In genomic region chr16:26161461-26162180, GRCh38 we compare ENCODE assay signal across 23 cellular contexts.
"Had no signal": no experiment of that assay in that cellular context is flagged by ENCODE, and none has a peak within 500 bp of the region (broad histone marks: within the 10 kb centered on the region; RNA-seq: fewer than 3 reads in every experiment).

No MANE protein-coding gene starts in this region.

- H3K36me3 ChIP-seq: neutrophil, pancreas, prostate gland, right lobe of liver, sigmoid colon, stomach, thoracic aorta, thyroid gland, tibial nerve, upper lobe of left lung, vagina had no signal

- FAIRE-seq: pancreas, small intestine, urothelium cell line had no signal

- H3K27me3 ChIP-seq: neutrophil, right lobe of liver, sigmoid colon, stomach, thyroid gland, tibial nerve, upper lobe of left lung, vagina had no signal

- H3K9me3 ChIP-seq: neutrophil, pancreas, prostate gland, right lobe of liver, sigmoid colon, stomach, thoracic aorta, thyroid gland, tibial nerve, upper lobe of left lung, vagina had no signal

- H3K4me3 ChIP-seq: pancreas, prostate gland, right lobe of liver, sigmoid colon, stomach, thoracic aorta, thyroid gland, tibial nerve, upper lobe of left lung, vagina had no signal

- H3K27ac ChIP-seq: neutrophil, pancreas, prostate gland, right lobe of liver, sigmoid colon, stomach, thoracic aorta, thyroid gland, tibial nerve, upper lobe of left lung, vagina had no signal

- H3K4me1 ChIP-seq: pancreas, prostate gland, right lobe of liver, sigmoid colon, stomach, thyroid gland, tibial nerve, upper lobe of left lung, vagina had no signal

- DNase-seq: natural killer cell; nucleus accumbens; pancreas; right cardiac atrium; right lobe of liver; sigmoid colon; small intestine; stimulated activated CD4-positive, alpha-beta T cell treated with anti-CD3 and anti-CD28 coated beads, Interleukin-15, amount 100 ng/mL, for 24 hours; stimulated activated CD4-positive, alpha-beta T cell treated with anti-CD3 and anti-CD28 coated beads, Interleukin-2, amount 100 ng/mL, for 24 hours; stimulated activated CD4-positive, alpha-beta T cell treated with anti-CD3 and anti-CD28 coated beads, Interleukin-2, amount 100 ng/mL, for 48 hours; stimulated activated CD4-positive, alpha-beta T cell treated with anti-CD3 and anti-CD28 coated beads, Interleukin-4, amount 100 ng/mL, for 24 hours; stimulated activated naive B cell treated with anti-CD40 and anti-IgM and Interleukin-4, amounts not matched to agents 10 μg/mL and 1 μg/mL and 100 μg/mL, for 72 hours; stimulated activated naive CD4-positive, alpha-beta T cell treated with Interleukin-2 at 50 U/mL for 16 hours; stomach; thyroid gland; trophoblast cell; upper lobe of left lung had no signal
